8 cellular contexts compared by ENCODE assay signal in genomic region chr6:36875250-36875633, GRCh38. TPM values are rescaled to one million over a fixed set of nuclear protein-coding genes. Genes with fewer than 3 reads are reported as not detected.
A peak's percentile ranks its signal among the peaks of the same experiment; 100 is the strongest.
DNase-seq lines count a peak whose midpoint lies in the region; ATAC-seq and TF ChIP-seq lines count a peak whose summit lies in the region.

No MANE protein-coding gene starts in this region.

- peak overlapping the region; percentile 99 for H3K27ac Mint-ChIP-seq in activated T-helper 1 cell treated with anti-CD3 and anti-CD28 coated beads, Interleukin-12 subunit alpha, Interleukin-12 subunit beta, Interleukin-2, Interleukin-4 antibody, amounts not matched to agents 30 ng/mL and 10 ng/mL and 1 ng/mL, durations not matched to agents 14 hours and 24 hours and 36 hours

- H3K9me3 ChIP-seq in iPS-18a (ENCODE audit: control insufficient read depth, low read depth, low read length) (no peaks in the 10 kb centered on the region), stomach (no peaks in the 10 kb centered on the region)

- intact Hi-C loops in activated T-helper 1 cell treated with anti-CD3 and anti-CD28 coated beads, Interleukin-12 subunit alpha, Interleukin-12 subunit beta, Interleukin-2, Interleukin-4 antibody, amounts not matched to agents 30 ng/mL and 10 ng/mL and 1 ng/mL, durations not matched to agents 14 hours and 24 hours and 36 hours (cut with micrococcal nuclease): loop anchor here (1.0 kb wide), 2 partner anchors 10 to 111 kb away; partner anchors contain the start of genes C6orf89 and MTCH1
- intact Hi-C loops in stomach (cut with DNase I; ENCODE audit: low total_unique reads): no loop called here

- ATAC-seq in HG02970 (IDR thresholded peaks at IDR 0.05; ENCODE audit: low FRiP score, unreplicated experiment): no peak
- no peak for ATAC-seq in GM18907 (IDR thresholded peaks at IDR 0.05; ENCODE audit: unreplicated experiment)

- H3K4me3 ChIP-seq in iPS-18a (ENCODE audit: low read length) (peak overlapping the region; percentile 88), stomach (peak overlapping the region; percentile 80 to 92 (median 84))

- H3K9ac ChIP-seq in iPS-18a (ENCODE audit: low read length): peak overlapping the region; percentile 91

- H3K4me1 ChIP-seq in iPS-18a (ENCODE audit: control insufficient read depth, low read depth, low read length): peaks cover 5% of the 10 kb centered on the region
- peaks cover 10 to 28% (median 16%) of the 10 kb centered on the region in 4 donors for H3K4me1 ChIP-seq in stomach

- no peak for TF ChIP-seq EP300 in stomach (IDR thresholded peaks at IDR 0.05)

- peaks cover 2% of the 10 kb centered on the region for H3K27me3 Mint-ChIP-seq in activated T-helper 1 cell treated with anti-CD3 and anti-CD28 coated beads, Interleukin-12 subunit alpha, Interleukin-12 subunit beta, Interleukin-2, Interleukin-4 antibody, amounts not matched to agents 30 ng/mL and 10 ng/mL and 1 ng/mL, durations not matched to agents 14 hours and 24 hours and 36 hours (ENCODE audit: insufficient read depth)

- peaks cover 13% of the 10 kb centered on the region for H3K36me3 ChIP-seq in iPS-18a (ENCODE audit: control insufficient read depth, low read depth, low read length)
- peaks cover 0 to 15% (median 11%) of the 10 kb centered on the region in 4 donors for H3K36me3 ChIP-seq in stomach

- TF ChIP-seq POLR2A in stomach (IDR thresholded peaks at IDR 0.05): no peak

- H3K27me3 ChIP-seq in iPS-18a (ENCODE audit: control insufficient read depth, insufficient read depth, low read length): no peaks in the 10 kb centered on the region
- H3K27me3 ChIP-seq in stomach: no peaks in the 10 kb centered on the region

- WGBS in stomach, 5 donors: 26 to 40% (median 35%) methylated on average over 6 of the region's 6 CpGs

- peaks cover 11% of the 10 kb centered on the region for H3K36me3 Mint-ChIP-seq in activated T-helper 1 cell treated with anti-CD3 and anti-CD28 coated beads, Interleukin-12 subunit alpha, Interleukin-12 subunit beta, Interleukin-2, Interleukin-4 antibody, amounts not matched to agents 30 ng/mL and 10 ng/mL and 1 ng/mL, durations not matched to agents 14 hours and 24 hours and 36 hours (ENCODE audit: low read depth)

- H3K4me3 Mint-ChIP-seq in activated T-helper 1 cell treated with anti-CD3 and anti-CD28 coated beads, Interleukin-12 subunit alpha, Interleukin-12 subunit beta, Interleukin-2, Interleukin-4 antibody, amounts not matched to agents 30 ng/mL and 10 ng/mL and 1 ng/mL, durations not matched to agents 14 hours and 24 hours and 36 hours: peak overlapping the region; percentile 93

- H3K4me1 Mint-ChIP-seq in activated T-helper 1 cell treated with anti-CD3 and anti-CD28 coated beads, Interleukin-12 subunit alpha, Interleukin-12 subunit beta, Interleukin-2, Interleukin-4 antibody, amounts not matched to agents 30 ng/mL and 10 ng/mL and 1 ng/mL, durations not matched to agents 14 hours and 24 hours and 36 hours (ENCODE audit: low read depth): peaks cover 42% of the 10 kb centered on the region

- TF ChIP-seq CTCF in stomach (IDR thresholded peaks at IDR 0.05): no peak

- no peaks in the 10 kb centered on the region for H3K9me3 Mint-ChIP-seq in activated T-helper 1 cell treated with anti-CD3 and anti-CD28 coated beads, Interleukin-12 subunit alpha, Interleukin-12 subunit beta, Interleukin-2, Interleukin-4 antibody, amounts not matched to agents 30 ng/mL and 10 ng/mL and 1 ng/mL, durations not matched to agents 14 hours and 24 hours and 36 hours

- H3K27ac ChIP-seq in iPS-18a (ENCODE audit: low read length) (peak overlapping the region; percentile 97), stomach (peak overlapping the region in 4 of 5 donors; percentile 85 to 92 (median 91))

- DNase-seq in NCI-H748 (lab: John Stamatoyannopoulos, UW; ENCODE audit: unreplicated experiment): peak; percentile 43
- no peak for DNase-seq in NCI-H748 treated with DMSO at 0.1 percent for 48 hours (lab: John Stamatoyannopoulos, UW)
- DNase-seq in activated T-helper 1 cell treated with anti-CD3 and anti-CD28 coated beads, Interleukin-12 subunit alpha, Interleukin-12 subunit beta, Interleukin-2, Interleukin-4 antibody, amounts not matched to agents 30 ng/mL and 10 ng/mL and 1 ng/mL, durations not matched to agents 14 hours and 24 hours and 36 hours (ENCODE audit: low spot score): no peak
- DNase-seq in stomach: no peak
- no peak for DNase-seq in stimulated activated CD4-positive, alpha-beta T cell treated with anti-CD3 and anti-CD28 coated beads, Interleukin-4, amount 100 ng/mL, for 24 hours

RNA-seq across cellular contexts. Expression of gene PPIL1, which starts 0.6 kb away (rescaled TPM):
- total RNA-seq in activated T-helper 1 cell treated with anti-CD3 and anti-CD28 coated beads, Interleukin-12 subunit alpha, Interleukin-12 subunit beta, Interleukin-2, Interleukin-4 antibody, amounts not matched to agents 30 ng/mL and 10 ng/mL and 1 ng/mL, durations not matched to agents 14 hours and 24 hours and 36 hours: 60.2 and 62.6 TPM in 2 replicates
- 10 to 100 TPM in 2 of 5 donors, 1 to 10 TPM in 1, under 1 TPM in 1, not detected in 1; 0.87 to 19.6 (median 7.8) TPM for total RNA-seq in stomach
- 10 to 100 TPM; 17.1 to 33.7 (median 18.4) TPM for polyA plus RNA-seq in stomach

RNA-seq across cellular contexts. Expression of gene C6orf89, which starts 10.5 kb away (rescaled TPM):
- total RNA-seq in activated T-helper 1 cell treated with anti-CD3 and anti-CD28 coated beads, Interleukin-12 subunit alpha, Interleukin-12 subunit beta, Interleukin-2, Interleukin-4 antibody, amounts not matched to agents 30 ng/mL and 10 ng/mL and 1 ng/mL, durations not matched to agents 14 hours and 24 hours and 36 hours: 31.5 and 31.8 TPM in 2 replicates
- total RNA-seq in stomach: 10 to 100 TPM; 14.6 to 47.2 (median 37.9) TPM
- polyA plus RNA-seq in stomach: 10 to 100 TPM in 2 of 3 donors, 1 to 10 TPM in 1; 7.0 to 12.0 (median 11.4) TPM

RNA-seq across cellular contexts. Expression of gene CPNE5, which starts 36.0 kb away (rescaled TPM):
- 0.54 and 0.61 TPM in 2 replicates for total RNA-seq in activated T-helper 1 cell treated with anti-CD3 and anti-CD28 coated beads, Interleukin-12 subunit alpha, Interleukin-12 subunit beta, Interleukin-2, Interleukin-4 antibody, amounts not matched to agents 30 ng/mL and 10 ng/mL and 1 ng/mL, durations not matched to agents 14 hours and 24 hours and 36 hours
- total RNA-seq in stomach: 10 to 100 TPM in 2 of 5 donors, 1 to 10 TPM in 2, not detected in 1; 1.2 to 15.9 (median 6.7) TPM
- 1 to 10 TPM; 1.5 to 2.4 (median 1.7) TPM for polyA plus RNA-seq in stomach
